ENCODE assay signal across 1 cellular context in genomic region chr10:133372507-133372906, GRCh38.
TF ChIP-seq lines count a peak whose summit lies in the region.

No MANE protein-coding gene starts in this region.

TF ChIP-seq in H1, 55 proteins besides CTCF, POLR2A, EP300 and RAD21:
- no peak for TF ChIP-seq CREB1 (IDR thresholded peaks at IDR 0.05)
- TF ChIP-seq SP4 (IDR thresholded peaks at IDR 0.05; ENCODE audit: low read length), result no peak
- TF ChIP-seq SUZ12 (IDR thresholded peaks at IDR 0.05; ENCODE audit: low read length), result no peak
- TF ChIP-seq CBX5 (IDR thresholded peaks at IDR 0.05; ENCODE audit: low read depth, low read length), result no peak
- no peak for TF ChIP-seq EZH2 (IDR thresholded peaks at IDR 0.05; ENCODE audit: low read depth, low read length, severe bottlenecking)
- TF ChIP-seq EGR1 (IDR thresholded peaks at IDR 0.05; ENCODE audit: borderline replicate concordance, low read depth, low read length), result no peak
- TF ChIP-seq RNF2 (IDR thresholded peaks at IDR 0.05; ENCODE audit: borderline replicate concordance, low read depth, low read length, missing control alignments, poor library complexity, severe bottlenecking), result no peak
- no peak for TF ChIP-seq NANOG (IDR thresholded peaks at IDR 0.05; ENCODE audit: insufficient read depth, low read depth, low read length, poor library complexity, severe bottlenecking)
- no peak for TF ChIP-seq JUND (IDR thresholded peaks at IDR 0.05; ENCODE audit: low read length)
TF ChIP-seq in H1: peak in this region for 0.
